In genomic region chr3:170785454-170785853, GRCh38 we compare ENCODE assay signal across 1 cellular context.
TF ChIP-seq lines count a peak whose summit lies in the region.

No MANE protein-coding gene starts in this region.

TF ChIP-seq in K562, 482 proteins besides CTCF, POLR2A, EP300 and RAD21 (continued from another document and continues in another):
- peak; percentile 30; the same call in 1 of the 2 replicates for TF ChIP-seq ZBTB40 (IDR thresholded peaks at IDR 0.05)
- no peak for TF ChIP-seq ZBTB40 (CRISPR knock-in tag; IDR thresholded peaks at IDR 0.05)
- TF ChIP-seq ARID1B (IDR thresholded peaks at IDR 0.05) = peak; percentile 48
- TF ChIP-seq EHMT2 (IDR thresholded peaks at IDR 0.05) = peak; percentile 64
- TF ChIP-seq EP400 (IDR thresholded peaks at IDR 0.05) = peak; percentile 27; the same call in 1 of the 2 replicates
- no peak for TF ChIP-seq PTTG1 (tag; IDR thresholded peaks at IDR 0.05; ENCODE audit: low read depth)
- TF ChIP-seq TAF9B (IDR thresholded peaks at IDR 0.05; ENCODE audit: partially characterized antibody) = peak; percentile 42
- TF ChIP-seq STAT5B (CRISPR knock-in tag; IDR thresholded peaks at IDR 0.05) = no peak
- TF ChIP-seq PREB (CRISPR knock-in tag; IDR thresholded peaks at IDR 0.05) = no peak
- no peak for TF ChIP-seq JUNB (CRISPR knock-in tag; conservative IDR thresholded peaks at IDR 0.05)
- no peak for TF ChIP-seq ZBTB26 (CRISPR knock-in tag; IDR thresholded peaks at IDR 0.05)
- TF ChIP-seq NCOA4 (IDR thresholded peaks at IDR 0.05; ENCODE audit: partially characterized antibody) = peak; percentile 15
- peak; percentile 51; the same call in 1 of the 2 replicates for TF ChIP-seq CHAMP1 (IDR thresholded peaks at IDR 0.05)
- no peak for TF ChIP-seq PHF8 (IDR thresholded peaks at IDR 0.05; ENCODE audit: borderline replicate concordance, low read length)
- no peak for TF ChIP-seq DMBX1 (CRISPR knock-in tag; IDR thresholded peaks at IDR 0.05; ENCODE audit: borderline replicate concordance)
- no peak for TF ChIP-seq ZNF77 (CRISPR knock-in tag; IDR thresholded peaks at IDR 0.05)
- no peak for TF ChIP-seq ELK1 (CRISPR knock-in tag; IDR thresholded peaks at IDR 0.05)
- no peak for TF ChIP-seq DIDO1 (tag; IDR thresholded peaks at IDR 0.05; ENCODE audit: low read depth)
- TF ChIP-seq NR1H2 (CRISPR knock-in tag; IDR thresholded peaks at IDR 0.05) = no peak
- TF ChIP-seq BCOR (IDR thresholded peaks at IDR 0.05) = 0 out of 2 replicates have a peak, but pooled peaks have one; percentile 17
- TF ChIP-seq NFRKB (IDR thresholded peaks at IDR 0.05; ENCODE audit: low read depth) = peak; percentile 77
- TF ChIP-seq TOE1 (IDR thresholded peaks at IDR 0.05; ENCODE audit: borderline replicate concordance) = peak; percentile 42; the same call in 1 of the 2 replicates
- no peak for TF ChIP-seq TOE1 (CRISPR knock-in tag; IDR thresholded peaks at IDR 0.05; ENCODE audit: borderline replicate concordance, low read depth)
- no peak for TF ChIP-seq KLF13 (tag; IDR thresholded peaks at IDR 0.05; ENCODE audit: borderline replicate concordance, low read depth)
- no peak for TF ChIP-seq MAZ (CRISPR knock-in tag; conservative IDR thresholded peaks at IDR 0.05 in 1 of 2, IDR thresholded peaks at IDR 0.05 in 1 of 2)
- TF ChIP-seq ZNF512 (tag; IDR thresholded peaks at IDR 0.05) = peak; percentile 98
- TF ChIP-seq ZFP36 (IDR thresholded peaks at IDR 0.05; ENCODE audit: low read depth, low read length, partially characterized antibody) = no peak
- TF ChIP-seq ZZZ3 (IDR thresholded peaks at IDR 0.05) = 0 out of 2 replicates have a peak, but pooled peaks have one; percentile 42
- TF ChIP-seq KDM4B (IDR thresholded peaks at IDR 0.05; ENCODE audit: borderline replicate concordance in 2 of 2, low read depth in 1 of 2) = no peak
- no peak for TF ChIP-seq ZNF668 (CRISPR knock-in tag; IDR thresholded peaks at IDR 0.05)
- peak; percentile 67; the same call in 1 of the 2 replicates for TF ChIP-seq NBN (IDR thresholded peaks at IDR 0.05; ENCODE audit: low read depth)
- no peak for TF ChIP-seq ZNF586 (CRISPR knock-in tag; conservative IDR thresholded peaks at IDR 0.05)
- no peak for TF ChIP-seq ZNF280A (IDR thresholded peaks at IDR 0.05; ENCODE audit: low read depth, partially characterized antibody)
- no peak for TF ChIP-seq RFX7 (CRISPR knock-in tag; IDR thresholded peaks at IDR 0.05)
- TF ChIP-seq NCOA2 (IDR thresholded peaks at IDR 0.05; ENCODE audit: partially characterized antibody in 2 of 2) = peak in 1 of 2 experiments; percentile 14
- no peak for TF ChIP-seq CEBPG (CRISPR knock-in tag; IDR thresholded peaks at IDR 0.05)
- no peak for TF ChIP-seq CEBPG (tag; conservative IDR thresholded peaks at IDR 0.05 in 1 of 2, IDR thresholded peaks at IDR 0.05 in 1 of 2)
- TF ChIP-seq ZNF79 (CRISPR knock-in tag; IDR thresholded peaks at IDR 0.05; ENCODE audit: low read depth) = no peak
- peak in 1 of 2 experiments; percentile 48; a peak in 1 of 4 replicates for TF ChIP-seq BCLAF1 (IDR thresholded peaks at IDR 0.05; ENCODE audit: borderline replicate concordance in 1 of 2, control insufficient read depth in 1 of 2, low read depth in 2 of 2, low read length in 1 of 2)
